In the genomic region with DNA sequence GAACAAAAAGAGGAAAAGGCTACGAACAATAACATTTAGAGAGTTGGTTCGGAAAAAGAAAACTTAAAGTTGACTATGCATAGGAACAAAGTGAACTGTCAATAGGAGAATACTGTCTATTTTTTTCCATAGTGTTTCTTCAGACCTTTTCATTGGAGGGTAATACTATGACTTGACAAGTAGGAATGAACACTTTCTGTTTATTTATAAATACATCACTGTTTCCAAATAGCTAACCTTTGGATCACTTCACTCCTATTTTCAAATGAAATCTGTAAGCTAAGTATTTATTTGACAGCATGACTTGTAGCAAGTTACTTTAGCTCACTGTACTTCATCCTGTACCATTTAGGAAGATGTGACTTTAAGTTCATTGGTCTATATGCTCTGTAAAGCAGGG, we compare ENCODE assay signal across 19 cellular contexts.
DNase-seq lines count a peak whose midpoint lies in the region; ATAC-seq, FAIRE-seq and TF ChIP-seq lines count a peak whose summit lies in the region.
"Had no signal": no experiment of that assay in that cellular context is flagged by ENCODE, and none has a peak within 500 bp of the region (broad histone marks: within the 10 kb centered on the region; RNA-seq: fewer than 3 reads in every experiment).

No MANE protein-coding gene starts in this region.

- no peak overlapping the region for H3K4me3 Mint-ChIP-seq in astrocyte (ENCODE audit: unreplicated experiment)
- no peak overlapping the region for H3K4me3 Mint-ChIP-seq in activated naive CD4-positive, alpha-beta T cell treated with anti-CD3 and anti-CD28 coated beads for 36 hours
- H3K4me3 Mint-ChIP-seq: B cell; CD8-positive, alpha-beta T cell had no signal

- no peaks in the 10 kb centered on the region for H3F3A ChIP-seq in GM23248 (ENCODE audit: insufficient read depth)
- no peaks in the 10 kb centered on the region for H3F3A ChIP-seq in smooth muscle cell (ENCODE audit: low read depth)

- ATAC-seq in GM18517 (IDR thresholded peaks at IDR 0.05; ENCODE audit: unreplicated experiment), result no peak
- ATAC-seq: CD8-positive, alpha-beta T cell; GM12878; HepG2 had no signal

- H3K9ac ChIP-seq in GM23248, result no peak overlapping the region
- no peak overlapping the region for H3K9ac ChIP-seq in astrocyte (ENCODE audit: low read length)
- no peak overlapping the region for H3K9ac ChIP-seq in smooth muscle cell (ENCODE audit: low read depth)
- H3K9ac ChIP-seq: BLaER1 treated with 17β-estradiol and CSF1 and Interleukin-3, amounts not matched to agents 10 nM and 100 nM had no signal

- in situ Hi-C loops in GM23248 (cut with MboI), result no loop called here

- H3K36me3 ChIP-seq in GM23248 (ENCODE audit: low read depth) (no peaks in the 10 kb centered on the region), astrocyte (ENCODE audit: insufficient read depth, low read length) (no peaks in the 10 kb centered on the region), smooth muscle cell (ENCODE audit: low read depth) (no peaks in the 10 kb centered on the region)
- H3K36me3 ChIP-seq: BLaER1 treated with 17β-estradiol and CSF1 and Interleukin-3, amounts not matched to agents 10 nM and 100 nM had no signal

- intact Hi-C loops in activated naive CD4-positive, alpha-beta T cell treated with anti-CD3 and anti-CD28 coated beads for 36 hours (cut with micrococcal nuclease), result no loop called here

- no peak overlapping the region for H2AFZ ChIP-seq in GM23248
- no peak overlapping the region for H2AFZ ChIP-seq in astrocyte (ENCODE audit: low read depth, low read length)
- no peak overlapping the region for H2AFZ ChIP-seq in smooth muscle cell (ENCODE audit: low read depth)

- no peaks in the 10 kb centered on the region for H3K79me2 ChIP-seq in GM23248 (ENCODE audit: insufficient read depth)
- H3K79me2 ChIP-seq in astrocyte (ENCODE audit: insufficient read depth, low read length), result no peaks in the 10 kb centered on the region
- no peaks in the 10 kb centered on the region for H3K79me2 ChIP-seq in smooth muscle cell (ENCODE audit: low read depth)

- H3K4me2 ChIP-seq in GM23248 (ENCODE audit: unreplicated experiment) (no peak overlapping the region), astrocyte (ENCODE audit: low read length) (no peak overlapping the region), smooth muscle cell (no peak overlapping the region)
- H3K4me2 ChIP-seq: BLaER1 treated with 17β-estradiol and CSF1 and Interleukin-3, amounts not matched to agents 10 nM and 100 nM had no signal

- CTCF ChIA-PET in activated naive CD4-positive, alpha-beta T cell treated with anti-CD3 and anti-CD28 coated beads for 36 hours (lab: Charles Lee), result no interaction called here

- no peak overlapping the region for H3K27ac Mint-ChIP-seq in astrocyte (ENCODE audit: unreplicated experiment)
- H3K27ac Mint-ChIP-seq in activated naive CD4-positive, alpha-beta T cell treated with anti-CD3 and anti-CD28 coated beads for 36 hours, result no peak overlapping the region
- H3K27ac Mint-ChIP-seq: B cell; CD8-positive, alpha-beta T cell had no signal

- H3K27me3 ChIP-seq in GM23248 (replicated peaks; ENCODE audit: insufficient read depth) (no peaks in the 10 kb centered on the region), astrocyte (ENCODE audit: insufficient read depth, low read length) (no peaks in the 10 kb centered on the region), smooth muscle cell (ENCODE audit: low read depth) (no peaks in the 10 kb centered on the region)
- H3K27me3 ChIP-seq: BLaER1 treated with 17β-estradiol and CSF1 and Interleukin-3, amounts not matched to agents 10 nM and 100 nM had no signal

- H3K4me1 ChIP-seq in GM23248 (ENCODE audit: insufficient read depth) (no peaks in the 10 kb centered on the region), astrocyte (ENCODE audit: insufficient read depth, low read length) (no peaks in the 10 kb centered on the region), smooth muscle cell (ENCODE audit: low read depth) (no peaks in the 10 kb centered on the region)
- H3K4me1 ChIP-seq: BLaER1 treated with 17β-estradiol and CSF1 and Interleukin-3, amounts not matched to agents 10 nM and 100 nM had no signal

- H3K27me3 Mint-ChIP-seq in astrocyte (ENCODE audit: low read depth, unreplicated experiment), result no peaks in the 10 kb centered on the region
- H3K27me3 Mint-ChIP-seq in activated naive CD4-positive, alpha-beta T cell treated with anti-CD3 and anti-CD28 coated beads for 36 hours (ENCODE audit: low read depth), result no peaks in the 10 kb centered on the region
- H3K27me3 Mint-ChIP-seq: B cell had no signal

- H3K36me3 Mint-ChIP-seq in astrocyte (ENCODE audit: low read depth, unreplicated experiment), result no peaks in the 10 kb centered on the region
- no peaks in the 10 kb centered on the region for H3K36me3 Mint-ChIP-seq in activated naive CD4-positive, alpha-beta T cell treated with anti-CD3 and anti-CD28 coated beads for 36 hours (ENCODE audit: low read depth)
- H3K36me3 Mint-ChIP-seq: CD8-positive, alpha-beta T cell had no signal

- no peak for FAIRE-seq in astrocyte (lab: Jason Lieb, UNC)
- FAIRE-seq: GM12878, HepG2 had no signal

- no peaks in the 10 kb centered on the region for H3K9me2 ChIP-seq in GM23248 (ENCODE audit: insufficient read depth)

- H3K27ac ChIP-seq in GM23248 (no peak overlapping the region), astrocyte (ENCODE audit: low read depth, low read length) (no peak overlapping the region), smooth muscle cell (ENCODE audit: low read depth) (peak overlapping the region; percentile 4)
- H3K27ac ChIP-seq: BLaER1 treated with 17β-estradiol and CSF1 and Interleukin-3, amounts not matched to agents 10 nM and 100 nM had no signal

- H3K4me3 ChIP-seq in GM23248 (no peak overlapping the region), astrocyte (ENCODE audit: insufficient read depth, low read depth, low read length) (no peak overlapping the region), smooth muscle cell (no peak overlapping the region)
- H3K4me3 ChIP-seq: BLaER1 treated with 17β-estradiol and CSF1 and Interleukin-3, amounts not matched to agents 10 nM and 100 nM; GM12878 had no signal

- WGBS in GM23248 (ENCODE audit: low coverage in 1 of 2, low lambda C conversion rate in 2 of 2, missing lambda C conversion rate in 2 of 2), 2 experiments, result 85 to 92% methylated on average over 2 of the region's 2 CpGs
- 80% methylated on average over 2 of the region's 2 CpGs for WGBS in smooth muscle cell (ENCODE audit: low lambda C conversion rate)

- no peaks in the 10 kb centered on the region for H3K4me1 Mint-ChIP-seq in astrocyte (ENCODE audit: low read depth, unreplicated experiment)
- no peaks in the 10 kb centered on the region for H3K4me1 Mint-ChIP-seq in activated naive CD4-positive, alpha-beta T cell treated with anti-CD3 and anti-CD28 coated beads for 36 hours (ENCODE audit: low read depth)
- H3K4me1 Mint-ChIP-seq: B cell had no signal

- peak; percentile 9 for DNase-seq in GM23248
- peak; percentile 7 for DNase-seq in astrocyte (ENCODE audit: low read depth)
- DNase-seq in fibroblast of peridontal ligament (ENCODE audit: extremely low read depth), result peak; percentile 10
- no peak for DNase-seq in smooth muscle cell (lab: John Stamatoyannopoulos, UW; ENCODE audit: unreplicated experiment)
- no peak for DNase-seq in activated naive CD4-positive, alpha-beta T cell treated with anti-CD3 and anti-CD28 coated beads for 36 hours
- no peak for DNase-seq in T-helper 9 cell
- no peak for DNase-seq in SHP77 (lab: John Stamatoyannopoulos, UW)
- DNase-seq: 8988T; Calu3; CD8-positive, alpha-beta T cell; DMS79 treated with DMSO at 0.1 percent for 48 hours; GF-D8; GOT3; H7 had no signal

- TF ChIP-seq CTCF in astrocyte (IDR thresholded peaks at IDR 0.05; ENCODE audit: insufficient read depth, low read depth, low read length) (no peak), smooth muscle cell (IDR thresholded peaks at IDR 0.05; ENCODE audit: borderline replicate concordance, insufficient read depth, poor library complexity, severe bottlenecking) (no peak)

- no peaks in the 10 kb centered on the region for H3K9me3 ChIP-seq in GM23248 (ENCODE audit: low read depth)
- no peaks in the 10 kb centered on the region for H3K9me3 ChIP-seq in astrocyte (ENCODE audit: insufficient read depth, low read depth, low read length)
- H3K9me3 ChIP-seq in smooth muscle cell (replicated peaks; ENCODE audit: low read depth), result no peaks in the 10 kb centered on the region
- H3K9me3 ChIP-seq: BLaER1 treated with 17β-estradiol and CSF1 and Interleukin-3, amounts not matched to agents 10 nM and 100 nM had no signal

- no peaks in the 10 kb centered on the region for H4K20me1 ChIP-seq in GM23248 (ENCODE audit: insufficient read depth)
- no peaks in the 10 kb centered on the region for H4K20me1 ChIP-seq in astrocyte (ENCODE audit: insufficient read depth, low read length)
- no peaks in the 10 kb centered on the region for H4K20me1 ChIP-seq in smooth muscle cell (ENCODE audit: low read depth)
- H4K20me1 ChIP-seq: BLaER1 treated with 17β-estradiol and CSF1 and Interleukin-3, amounts not matched to agents 10 nM and 100 nM had no signal

- H3K9me3 Mint-ChIP-seq in astrocyte (ENCODE audit: unreplicated experiment), result no peaks in the 10 kb centered on the region
- no peaks in the 10 kb centered on the region for H3K9me3 Mint-ChIP-seq in activated naive CD4-positive, alpha-beta T cell treated with anti-CD3 and anti-CD28 coated beads for 36 hours
- H3K9me3 Mint-ChIP-seq: CD8-positive, alpha-beta T cell had no signal

Comparison
In these comparisons a context has a peak if more than half of its experiments do, and no peak if none do; other contexts are left out.
1. DNase-seq: peak in GM23248 (single experiment), astrocyte (single experiment) and fibroblast of peridontal ligament (single experiment); none in smooth muscle cell (single experiment), activated naive CD4-positive, alpha-beta T cell treated with anti-CD3 and anti-CD28 coated beads for 36 hours (single experiment), T-helper 9 cell (single experiment) and SHP77 (0 of 2).